ENCODE assay signal across 36 cellular contexts in genomic region chr2:137977790-137978189, GRCh38. TPM values are rescaled to one million over a fixed set of nuclear protein-coding genes. Genes with fewer than 3 reads are reported as not detected.
"Had no signal": no experiment of that assay in that cellular context is flagged by ENCODE, and none has a peak within 500 bp of the region (broad histone marks: within the 10 kb centered on the region; RNA-seq: fewer than 3 reads in every experiment).

No MANE protein-coding gene starts in this region.

- H3K9me3 ChIP-seq: adrenal gland, body of pancreas, esophagus muscularis mucosa, gastrocnemius medialis, heart left ventricle had no signal

- H3K4me1 ChIP-seq: esophagus muscularis mucosa, foreskin keratinocyte, gastrocnemius medialis had no signal

- DNase-seq: activated CD4-positive, alpha-beta memory T cell treated with anti-CD3 and anti-CD28 coated beads for 36 hours; activated CD4-positive, alpha-beta T cell treated with anti-CD3 and anti-CD28 coated beads for 36 hours; activated CD4-positive, alpha-beta T cell treated with anti-CD3 and anti-CD28 coated beads, Interleukin-2, amount 10 ng/mL, durations not matched to agents 24 days and 14 days; activated CD4-positive, CD25-positive, alpha-beta regulatory T cell; activated CD4-positive, CD25-positive, alpha-beta regulatory T cell treated with anti-CD3 and anti-CD28 coated beads, Interleukin-2, amount 50 U/mL, for 72 hours; activated CD8-positive, alpha-beta memory T cell treated with anti-CD3 and anti-CD28 coated beads, Interleukin-2, amount 10 ng/mL, durations not matched to agents 7 days and 5 days; activated CD8-positive, alpha-beta memory T cell treated with anti-CD3 and anti-CD28 coated beads, Interleukin-2, amount 50 U/mL, for 4 hours; activated CD8-positive, alpha-beta T cell treated with anti-CD3 and anti-CD28 coated beads, Interleukin-2, amount 10 ng/mL, durations not matched to agents 7 days and 5 days; activated effector memory CD4-positive, alpha-beta T cell treated with anti-CD3 and anti-CD28 coated beads, Interleukin-2, amount 50 U/mL, for 16 hours; activated naive CD4-positive, alpha-beta T cell treated with anti-CD3 and anti-CD28 coated beads for 36 hours; activated naive CD8-positive, alpha-beta T cell treated with anti-CD3 and anti-CD28 coated beads for 36 hours; activated naive CD8-positive, alpha-beta T cell treated with anti-CD3 and anti-CD28 coated beads, Interleukin-2, amount 50 U/mL, for 24 hours; activated T-cell treated with anti-CD3 and anti-CD28 coated beads, Interleukin-2, amount 50 U/mL, for 1 hour; activated T-cell treated with anti-CD3 and anti-CD28 coated beads, Interleukin-2, amount 50 U/mL, for 48 hours; adrenal gland; amygdala; aorta; body of pancreas; caudate nucleus; cortex of kidney; dermis blood vessel endothelial cell; effector CD4-positive, alpha-beta T cell; effector memory CD8-positive, alpha-beta T cell; erythroblast; foreskin keratinocyte; gastrocnemius medialis; glutamatergic neuron; T-helper 17 cell; T1000 had no signal

- H3K36me3 ChIP-seq: adrenal gland, gastrocnemius medialis had no signal

- H3K27me3 ChIP-seq: adrenal gland, body of pancreas, esophagus muscularis mucosa, foreskin keratinocyte, gastrocnemius medialis, heart left ventricle had no signal

- H3K27me3 Mint-ChIP-seq: activated CD4-positive, alpha-beta memory T cell treated with anti-CD3 and anti-CD28 coated beads for 36 hours; activated CD4-positive, alpha-beta T cell treated with anti-CD3 and anti-CD28 coated beads, Interleukin-2, amount 10 ng/mL, durations not matched to agents 24 days and 14 days; activated CD8-positive, alpha-beta memory T cell treated with anti-CD3 and anti-CD28 coated beads, Interleukin-2, amount 10 ng/mL, durations not matched to agents 7 days and 5 days; activated naive CD8-positive, alpha-beta T cell treated with anti-CD3 and anti-CD28 coated beads for 36 hours; effector memory CD8-positive, alpha-beta T cell; T-helper 17 cell had no signal

- H3K4me3 Mint-ChIP-seq: activated CD4-positive, alpha-beta memory T cell treated with anti-CD3 and anti-CD28 coated beads for 36 hours; activated CD4-positive, alpha-beta T cell treated with anti-CD3 and anti-CD28 coated beads for 36 hours; activated CD4-positive, alpha-beta T cell treated with anti-CD3 and anti-CD28 coated beads, Interleukin-2, amount 10 ng/mL, durations not matched to agents 24 days and 14 days; activated CD8-positive, alpha-beta memory T cell treated with anti-CD3 and anti-CD28 coated beads, Interleukin-2, amount 10 ng/mL, durations not matched to agents 7 days and 5 days; activated CD8-positive, alpha-beta T cell treated with anti-CD3 and anti-CD28 coated beads, Interleukin-2, amount 10 ng/mL, durations not matched to agents 7 days and 5 days; activated naive CD4-positive, alpha-beta T cell treated with anti-CD3 and anti-CD28 coated beads for 36 hours; activated naive CD4-positive, alpha-beta T cell treated with anti-CD3 and anti-CD28 coated beads, Interleukin-2, amount 50 U/mL, for 24 hours; activated naive CD8-positive, alpha-beta T cell treated with anti-CD3 and anti-CD28 coated beads for 36 hours; activated naive CD8-positive, alpha-beta T cell treated with anti-CD3 and anti-CD28 coated beads, Interleukin-2, amount 50 U/mL, for 24 hours; activated T-helper 1 cell treated with anti-CD3 and anti-CD28 coated beads, Interleukin-12 subunit alpha, Interleukin-12 subunit beta, Interleukin-2, Interleukin-4 antibody, amounts not matched to agents 30 ng/mL and 10 ng/mL and 1 ng/mL, durations not matched to agents 14 hours and 24 hours and 36 hours; effector memory CD8-positive, alpha-beta T cell; T-helper 17 cell; T-helper 2 cell treated with Interferon-gamma antibody and Interleukin-4, amounts not matched to agents 5 μg/mL and 100 μg/mL, for 36 hours had no signal

- H3K4me3 ChIP-seq: adrenal gland, body of pancreas, esophagus muscularis mucosa, gastrocnemius medialis, heart left ventricle had no signal

- H3K9me3 Mint-ChIP-seq: activated CD4-positive, alpha-beta memory T cell treated with anti-CD3 and anti-CD28 coated beads for 36 hours; activated CD4-positive, alpha-beta T cell treated with anti-CD3 and anti-CD28 coated beads, Interleukin-2, amount 10 ng/mL, durations not matched to agents 24 days and 14 days; activated naive CD4-positive, alpha-beta T cell treated with anti-CD3 and anti-CD28 coated beads for 36 hours; activated naive CD4-positive, alpha-beta T cell treated with anti-CD3 and anti-CD28 coated beads, Interleukin-2, amount 50 U/mL, for 24 hours; activated naive CD8-positive, alpha-beta T cell treated with anti-CD3 and anti-CD28 coated beads for 36 hours; activated naive CD8-positive, alpha-beta T cell treated with anti-CD3 and anti-CD28 coated beads, Interleukin-2, amount 50 U/mL, for 24 hours; activated T-helper 1 cell treated with anti-CD3 and anti-CD28 coated beads, Interleukin-12 subunit alpha, Interleukin-12 subunit beta, Interleukin-2, Interleukin-4 antibody, amounts not matched to agents 30 ng/mL and 10 ng/mL and 1 ng/mL, durations not matched to agents 14 hours and 24 hours and 36 hours; activated T-helper 2 cell treated with anti-CD3 and anti-CD28 coated beads, Interferon-gamma antibody, Interleukin-2, Interleukin-4, amounts not matched to agents 10 μg/mL and 5 μg/mL and 100 μg/mL, durations not matched to agents 14 hours and 24 hours and 36 hours; effector memory CD8-positive, alpha-beta T cell; T-helper 2 cell treated with Interferon-gamma antibody and Interleukin-4, amounts not matched to agents 5 μg/mL and 100 μg/mL, for 36 hours had no signal

- H3K27ac Mint-ChIP-seq: activated CD4-positive, alpha-beta memory T cell treated with anti-CD3 and anti-CD28 coated beads for 36 hours; activated CD4-positive, alpha-beta T cell treated with anti-CD3 and anti-CD28 coated beads for 36 hours; activated CD4-positive, alpha-beta T cell treated with anti-CD3 and anti-CD28 coated beads, Interleukin-2, amount 10 ng/mL, durations not matched to agents 24 days and 14 days; activated CD8-positive, alpha-beta memory T cell treated with anti-CD3 and anti-CD28 coated beads, Interleukin-2, amount 10 ng/mL, durations not matched to agents 7 days and 5 days; activated CD8-positive, alpha-beta T cell treated with anti-CD3 and anti-CD28 coated beads, Interleukin-2, amount 10 ng/mL, durations not matched to agents 7 days and 5 days; activated naive CD4-positive, alpha-beta T cell treated with anti-CD3 and anti-CD28 coated beads for 36 hours; activated naive CD4-positive, alpha-beta T cell treated with anti-CD3 and anti-CD28 coated beads, Interleukin-2, amount 50 U/mL, for 24 hours; activated naive CD8-positive, alpha-beta T cell treated with anti-CD3 and anti-CD28 coated beads for 36 hours; activated naive CD8-positive, alpha-beta T cell treated with anti-CD3 and anti-CD28 coated beads, Interleukin-2, amount 50 U/mL, for 24 hours; activated T-helper 1 cell treated with anti-CD3 and anti-CD28 coated beads, Interleukin-12 subunit alpha, Interleukin-12 subunit beta, Interleukin-2, Interleukin-4 antibody, amounts not matched to agents 30 ng/mL and 10 ng/mL and 1 ng/mL, durations not matched to agents 14 hours and 24 hours and 36 hours; activated T-helper 2 cell treated with anti-CD3 and anti-CD28 coated beads, Interferon-gamma antibody, Interleukin-2, Interleukin-4, amounts not matched to agents 10 μg/mL and 5 μg/mL and 100 μg/mL, durations not matched to agents 14 hours and 24 hours and 36 hours; effector memory CD8-positive, alpha-beta T cell; T-helper 17 cell; T-helper 2 cell treated with Interferon-gamma antibody and Interleukin-4, amounts not matched to agents 5 μg/mL and 100 μg/mL, for 36 hours had no signal

- ATAC-seq: activated CD4-positive, alpha-beta T cell treated with anti-CD3 and anti-CD28 coated beads for 36 hours; activated CD8-positive, alpha-beta memory T cell treated with anti-CD3 and anti-CD28 coated beads, Interleukin-2, amount 10 ng/mL, durations not matched to agents 7 days and 5 days; activated CD8-positive, alpha-beta T cell treated with anti-CD3 and anti-CD28 coated beads, Interleukin-2, amount 10 ng/mL, durations not matched to agents 7 days and 5 days; activated naive CD8-positive, alpha-beta T cell treated with anti-CD3 and anti-CD28 coated beads, Interleukin-2, amount 50 U/mL, for 24 hours; body of pancreas; effector memory CD8-positive, alpha-beta T cell; foreskin keratinocyte; gastrocnemius medialis; heart left ventricle; T-helper 17 cell had no signal

- H3K36me3 Mint-ChIP-seq: activated CD4-positive, alpha-beta memory T cell treated with anti-CD3 and anti-CD28 coated beads for 36 hours; activated CD8-positive, alpha-beta memory T cell treated with anti-CD3 and anti-CD28 coated beads, Interleukin-2, amount 10 ng/mL, durations not matched to agents 7 days and 5 days; activated naive CD4-positive, alpha-beta T cell treated with anti-CD3 and anti-CD28 coated beads, Interleukin-2, amount 50 U/mL, for 24 hours; activated naive CD8-positive, alpha-beta T cell treated with anti-CD3 and anti-CD28 coated beads for 36 hours had no signal

- H3K27ac ChIP-seq: adrenal gland, esophagus muscularis mucosa, foreskin keratinocyte, gastrocnemius medialis, heart left ventricle had no signal

- H3K4me1 Mint-ChIP-seq: activated CD4-positive, alpha-beta T cell treated with anti-CD3 and anti-CD28 coated beads for 36 hours; activated CD4-positive, alpha-beta T cell treated with anti-CD3 and anti-CD28 coated beads, Interleukin-2, amount 10 ng/mL, durations not matched to agents 24 days and 14 days; activated CD8-positive, alpha-beta memory T cell treated with anti-CD3 and anti-CD28 coated beads, Interleukin-2, amount 10 ng/mL, durations not matched to agents 7 days and 5 days; activated naive CD4-positive, alpha-beta T cell treated with anti-CD3 and anti-CD28 coated beads, Interleukin-2, amount 50 U/mL, for 24 hours; activated naive CD8-positive, alpha-beta T cell treated with anti-CD3 and anti-CD28 coated beads for 36 hours; activated naive CD8-positive, alpha-beta T cell treated with anti-CD3 and anti-CD28 coated beads, Interleukin-2, amount 50 U/mL, for 24 hours; T-helper 17 cell had no signal

RNA-seq across cellular contexts. Expression of gene HNMT, which starts 13.5 kb away (rescaled TPM):
- total RNA-seq: activated CD4-positive, alpha-beta memory T cell treated with anti-CD3 and anti-CD28 coated beads for 36 hours; activated CD4-positive, alpha-beta T cell treated with anti-CD3 and anti-CD28 coated beads for 36 hours; activated CD4-positive, alpha-beta T cell treated with anti-CD3 and anti-CD28 coated beads, Interleukin-2, amount 10 ng/mL, durations not matched to agents 24 days and 14 days; activated CD8-positive, alpha-beta memory T cell treated with anti-CD3 and anti-CD28 coated beads for 36 hours; activated CD8-positive, alpha-beta memory T cell treated with anti-CD3 and anti-CD28 coated beads, Interleukin-2, amount 10 ng/mL, durations not matched to agents 7 days and 5 days; activated CD8-positive, alpha-beta T cell treated with anti-CD3 and anti-CD28 coated beads, Interleukin-2, amount 10 ng/mL, durations not matched to agents 7 days and 5 days; activated naive CD4-positive, alpha-beta T cell treated with anti-CD3 and anti-CD28 coated beads for 36 hours; activated naive CD8-positive, alpha-beta T cell treated with anti-CD3 and anti-CD28 coated beads for 36 hours; activated T-helper 1 cell treated with anti-CD3 and anti-CD28 coated beads, Interleukin-12 subunit alpha, Interleukin-12 subunit beta, Interleukin-2, Interleukin-4 antibody, amounts not matched to agents 30 ng/mL and 10 ng/mL and 1 ng/mL, durations not matched to agents 14 hours and 24 hours and 36 hours; activated T-helper 2 cell treated with anti-CD3 and anti-CD28 coated beads, Interferon-gamma antibody, Interleukin-2, Interleukin-4, amounts not matched to agents 10 μg/mL and 5 μg/mL and 100 μg/mL, durations not matched to agents 14 hours and 24 hours and 36 hours had no signal
